In genomic region chr4:8086751-8087445, GRCh38 we compare ENCODE assay signal across 18 cellular contexts.
DNase-seq lines count a peak whose midpoint lies in the region; ATAC-seq and TF ChIP-seq lines count a peak whose summit lies in the region.
"Had no signal": no experiment of that assay in that cellular context is flagged by ENCODE, and none has a peak within 500 bp of the region (broad histone marks: within the 10 kb centered on the region; RNA-seq: fewer than 3 reads in every experiment).

No MANE protein-coding gene starts in this region.

- ATAC-seq in Right ventricle myocardium inferior: no peak
- no peak for ATAC-seq in mucosa of descending colon
- no peak for ATAC-seq in GM19395 (IDR thresholded peaks at IDR 0.05; ENCODE audit: unreplicated experiment)
- ATAC-seq: Panc1 had no signal

- H3K27me3 ChIP-seq in esophagus muscularis mucosa: no peaks in the 10 kb centered on the region

- H3K4me1 ChIP-seq in mucosa of descending colon (ENCODE audit: low read depth) (peaks cover 6% of the 10 kb centered on the region), esophagus muscularis mucosa (peaks cover 0 to 18% (median 14%) of the 10 kb centered on the region in 4 donors)

- H3K9me3 ChIP-seq in mucosa of descending colon (no peaks in the 10 kb centered on the region), esophagus muscularis mucosa (no peaks in the 10 kb centered on the region)

- 75% methylated on average over 12 of the region's 14 CpGs for WGBS in esophagus muscularis mucosa

- H3K36me3 ChIP-seq in mucosa of descending colon (ENCODE audit: low read depth) (no peaks in the 10 kb centered on the region), esophagus muscularis mucosa (no peaks in the 10 kb centered on the region)

- H3K4me3 ChIP-seq in mucosa of descending colon (no peak overlapping the region), esophagus muscularis mucosa (no peak overlapping the region)
- H3K4me3 ChIP-seq: SK-N-MC had no signal

- CTCF ChIA-PET in RWPE1 (lab: Yijun Ruan, JAX): interaction anchor here (0.6 kb wide), 2 partner anchors 210 to 1470 kb away, joined by 3 read pairs; no protein-coding TSS in a partner anchor

- H3K27ac ChIP-seq in RWPE1 (peak overlapping the region; percentile 44; the same call in 1 of the 2 replicates), esophagus muscularis mucosa (replicated peaks in 1 of 4) (no peak overlapping the region)
- H3K27ac ChIP-seq: SK-N-MC had no signal

- DNase-seq in Right ventricle myocardium inferior (ENCODE audit: missing footprints) (peak; percentile 61), cardiac septum (ENCODE audit: low spot score) (no peak), RWPE1 (ENCODE audit: low spot score) (no peak), mucosa of descending colon (peak in 2 of 3 donors; percentile 26 to 34), esophagus muscularis mucosa (ENCODE audit: extremely low spot score) (no peak), NCI-H2081 (lab: John Stamatoyannopoulos, UW) (no peak), NCI-H2081 treated with DMSO at 0.1 percent for 48 hours (lab: John Stamatoyannopoulos, UW) (no peak)
- DNase-seq: CD8-positive, alpha-beta memory T cell; Karpas-422; MM.1S; NCI-H1092; NCI-H1436 treated with DMSO at 0.1 percent for 48 hours; NCI-H2029 treated with DMSO at 0.1 percent for 48 hours; NCI-H2227 treated with DMSO at 0.1 percent for 48 hours; NCI-H524 treated with DMSO at 0.1 percent for 48 hours had no signal

- POLR2A ChIA-PET in RWPE1 (lab: Yijun Ruan, JAX; ENCODE audit: low non-redundant PET): no interaction called here

- TF ChIP-seq CTCF in RWPE1 (conservative IDR thresholded peaks at IDR 0.05; ENCODE audit: low read depth): no peak
- TF ChIP-seq CTCF in mucosa of descending colon (IDR thresholded peaks at IDR 0.05): no peak
- TF ChIP-seq CTCF in esophagus muscularis mucosa (IDR thresholded peaks at IDR 0.05): no peak

- no peak for TF ChIP-seq EP300 in esophagus muscularis mucosa (IDR thresholded peaks at IDR 0.05)

- intact Hi-C loops in Right ventricle myocardium inferior (cut with DNase I) (no loop called here), cardiac septum (cut with DNase I) (no loop called here), mucosa of descending colon (cut with DNase I, micrococcal nuclease) (no loop called here), esophagus muscularis mucosa (cut with DNase I) (no loop called here)

- no peak for TF ChIP-seq POLR2A in esophagus muscularis mucosa (IDR thresholded peaks at IDR 0.05; ENCODE audit: low read depth)

Comparison
In these comparisons a context has a peak if more than half of its experiments do, and no peak if none do; other contexts are left out.
1. DNase-seq: peak in Right ventricle myocardium inferior (single experiment) and mucosa of descending colon (2 of 3); none in cardiac septum (single experiment), RWPE1 (single experiment), esophagus muscularis mucosa (single experiment), NCI-H2081 (0 of 2) and NCI-H2081 treated with DMSO at 0.1 percent for 48 hours (single experiment).